In the genomic region with DNA sequence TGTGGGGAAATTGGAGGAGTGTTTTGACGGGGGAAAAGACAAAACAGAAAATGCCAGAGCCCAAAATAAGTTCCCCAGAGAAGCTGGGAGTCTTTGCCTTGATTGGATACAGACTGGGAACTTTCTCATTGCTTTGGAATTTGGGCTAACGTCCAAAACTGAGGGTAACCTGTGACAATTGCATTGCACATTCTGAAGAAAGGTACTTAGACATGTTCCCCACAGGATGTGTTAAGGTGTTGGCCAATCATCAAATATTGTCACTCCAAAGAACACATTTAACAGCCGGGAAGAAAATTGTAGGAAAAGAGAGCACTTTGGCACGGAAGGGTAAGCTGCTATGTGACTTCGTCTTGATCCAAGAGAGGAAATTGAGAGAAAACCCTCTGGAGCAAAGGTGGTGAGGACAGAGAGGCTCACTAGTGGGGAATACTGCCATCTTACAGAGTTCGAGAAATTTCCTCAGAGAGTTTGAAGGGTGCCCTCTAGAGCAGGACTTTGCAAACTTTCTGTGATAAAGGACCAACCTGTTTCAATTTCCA, we compare ENCODE assay signal across 9 cellular contexts.
DNase-seq lines count a peak whose midpoint lies in the region; ATAC-seq and TF ChIP-seq lines count a peak whose summit lies in the region.
"Had no signal": no experiment of that assay in that cellular context is flagged by ENCODE, and none has a peak within 500 bp of the region (broad histone marks: within the 10 kb centered on the region; RNA-seq: fewer than 3 reads in every experiment).

No MANE protein-coding gene starts in this region.

- no peak overlapping the region for H3K4me3 ChIP-seq in SK-N-SH (ENCODE audit: low read depth in 2 of 2, low read length in 1 of 2)
- no peak overlapping the region for H3K4me3 ChIP-seq in gastroesophageal sphincter

- H3K9ac ChIP-seq in SK-N-SH, result no peak overlapping the region

- H3K4me1 ChIP-seq in SK-N-SH (ENCODE audit: control insufficient read depth in 1 of 2, insufficient read depth in 2 of 2, low read depth in 1 of 2, low read length in 1 of 2) (peaks cover 2 to 4% of the 10 kb centered on the region in 2 experiments; a peak in 2 of 4 replicates), gastroesophageal sphincter (peaks cover 0 to 33% (median 13%) of the 10 kb centered on the region in 3 donors)

- H3K27ac ChIP-seq in SK-N-SH (ENCODE audit: low read depth in 2 of 2, low read length in 1 of 2) (peak overlapping the region in 1 of 2 experiments; percentile 60; a peak in 3 of 4 replicates), gastroesophageal sphincter (peak overlapping the region; percentile 23 to 60 (median 44))

- H3F3A ChIP-seq in SK-N-SH (replicated peaks; ENCODE audit: insufficient read depth), result no peaks in the 10 kb centered on the region

- TF ChIP-seq POLR2A in gastroesophageal sphincter (IDR thresholded peaks at IDR 0.05), result no peak

- no peak overlapping the region for H3K4me2 ChIP-seq in SK-N-SH

- TF ChIP-seq EP300 in SK-N-SH (IDR thresholded peaks at IDR 0.05; ENCODE audit: borderline replicate concordance in 1 of 2, low read depth in 1 of 2, low read length in 1 of 2) (no peak), gastroesophageal sphincter (IDR thresholded peaks at IDR 0.05) (no peak)

- ATAC-seq in gastroesophageal sphincter (peak; percentile 60), HG03520 (IDR thresholded peaks at IDR 0.05; ENCODE audit: unreplicated experiment) (no peak)

- H3K9me2 ChIP-seq in SK-N-SH, result no peaks in the 10 kb centered on the region

- H3K36me3 ChIP-seq in SK-N-SH (replicated peaks in 1 of 2; ENCODE audit: control insufficient read depth in 1 of 2, insufficient read depth in 2 of 2, low read length in 1 of 2), result no peaks in the 10 kb centered on the region
- H3K36me3 ChIP-seq in gastroesophageal sphincter, result no peaks in the 10 kb centered on the region

- CTCF ChIA-PET in SK-N-SH (lab: Yijun Ruan, JAX), result no interaction called here

- TF ChIP-seq CTCF in SK-N-SH (IDR thresholded peaks at IDR 0.05) (peak; percentile 28), gastroesophageal sphincter (IDR thresholded peaks at IDR 0.05) (peak in 2 of 4 experiments; percentile 16 to 30)

- TF ChIP-seq RAD21 in SK-N-SH (IDR thresholded peaks at IDR 0.05; ENCODE audit: low read length), result peak; percentile 48

- POLR2A ChIA-PET in SK-N-SH (lab: Yijun Ruan, JAX), result no interaction called here

- 55% methylated on average over 6 of the region's 6 CpGs for WGBS in SK-N-SH (ENCODE audit: low lambda C conversion rate)
- WGBS in gastroesophageal sphincter (ENCODE audit: low coverage in 1 of 2), 2 donors, result 45 to 47% methylated on average over 5 to 6 of the region's 6 CpGs

- DNase-seq in GM03348 (ENCODE audit: low spot score) (peak; percentile 51), SK-N-SH (no peak), pulmonary artery endothelial cell (ENCODE audit: low read depth, low spot score) (peak; percentile 47), NK-92 (lab: John Stamatoyannopoulos, UW; ENCODE audit: unreplicated experiment) (no peak)
- DNase-seq in stimulated activated CD4-positive, alpha-beta T cell treated with anti-CD3 and anti-CD28 coated beads, Interleukin-4, amount 100 ng/mL, for 24 hours, result no peak
- no peak for DNase-seq in activated T-cell treated with anti-CD3 and anti-CD28 coated beads, Interleukin-2, amount 50 U/mL, for 48 hours
- DNase-seq: NCI-H1436 treated with DMSO at 0.1 percent for 48 hours had no signal

- H3K27me3 ChIP-seq in SK-N-SH (ENCODE audit: insufficient read depth) (no peaks in the 10 kb centered on the region), gastroesophageal sphincter (no peaks in the 10 kb centered on the region)

- no peak overlapping the region for H2AFZ ChIP-seq in SK-N-SH (ENCODE audit: low read depth)

- H3K79me2 ChIP-seq in SK-N-SH (ENCODE audit: insufficient read depth), result no peaks in the 10 kb centered on the region

- H4K20me1 ChIP-seq in SK-N-SH (ENCODE audit: insufficient read depth), result no peaks in the 10 kb centered on the region

- H3K9me3 ChIP-seq in SK-N-SH (no peaks in the 10 kb centered on the region), gastroesophageal sphincter (no peaks in the 10 kb centered on the region)

TF ChIP-seq in SK-N-SH, 30 proteins besides CTCF, POLR2A, EP300 and RAD21 (continues in another document):
- peak; percentile 52; the same call in 1 of the 2 replicates for TF ChIP-seq MEF2A (IDR thresholded peaks at IDR 0.05; ENCODE audit: borderline replicate concordance, low read depth)
- TF ChIP-seq, protein P1, sequence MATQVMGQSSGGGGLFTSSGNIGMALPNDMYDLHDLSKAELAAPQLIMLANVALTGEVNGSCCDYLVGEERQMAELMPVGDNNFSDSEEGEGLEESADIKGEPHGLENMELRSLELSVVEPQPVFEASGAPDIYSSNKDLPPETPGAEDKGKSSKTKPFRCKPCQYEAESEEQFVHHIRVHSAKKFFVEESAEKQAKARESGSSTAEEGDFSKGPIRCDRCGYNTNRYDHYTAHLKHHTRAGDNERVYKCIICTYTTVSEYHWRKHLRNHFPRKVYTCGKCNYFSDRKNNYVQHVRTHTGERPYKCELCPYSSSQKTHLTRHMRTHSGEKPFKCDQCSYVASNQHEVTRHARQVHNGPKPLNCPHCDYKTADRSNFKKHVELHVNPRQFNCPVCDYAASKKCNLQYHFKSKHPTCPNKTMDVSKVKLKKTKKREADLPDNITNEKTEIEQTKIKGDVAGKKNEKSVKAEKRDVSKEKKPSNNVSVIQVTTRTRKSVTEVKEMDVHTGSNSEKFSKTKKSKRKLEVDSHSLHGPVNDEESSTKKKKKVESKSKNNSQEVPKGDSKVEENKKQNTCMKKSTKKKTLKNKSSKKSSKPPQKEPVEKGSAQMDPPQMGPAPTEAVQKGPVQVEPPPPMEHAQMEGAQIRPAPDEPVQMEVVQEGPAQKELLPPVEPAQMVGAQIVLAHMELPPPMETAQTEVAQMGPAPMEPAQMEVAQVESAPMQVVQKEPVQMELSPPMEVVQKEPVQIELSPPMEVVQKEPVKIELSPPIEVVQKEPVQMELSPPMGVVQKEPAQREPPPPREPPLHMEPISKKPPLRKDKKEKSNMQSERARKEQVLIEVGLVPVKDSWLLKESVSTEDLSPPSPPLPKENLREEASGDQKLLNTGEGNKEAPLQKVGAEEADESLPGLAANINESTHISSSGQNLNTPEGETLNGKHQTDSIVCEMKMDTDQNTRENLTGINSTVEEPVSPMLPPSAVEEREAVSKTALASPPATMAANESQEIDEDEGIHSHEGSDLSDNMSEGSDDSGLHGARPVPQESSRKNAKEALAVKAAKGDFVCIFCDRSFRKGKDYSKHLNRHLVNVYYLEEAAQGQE (IDR thresholded peaks at IDR 0.05; ENCODE audit: low read depth, low read length), result no peak
- no peak for TF ChIP-seq GATA2 (CRISPR knock-in tag; IDR thresholded peaks at IDR 0.05)
- TF ChIP-seq, protein P2, sequence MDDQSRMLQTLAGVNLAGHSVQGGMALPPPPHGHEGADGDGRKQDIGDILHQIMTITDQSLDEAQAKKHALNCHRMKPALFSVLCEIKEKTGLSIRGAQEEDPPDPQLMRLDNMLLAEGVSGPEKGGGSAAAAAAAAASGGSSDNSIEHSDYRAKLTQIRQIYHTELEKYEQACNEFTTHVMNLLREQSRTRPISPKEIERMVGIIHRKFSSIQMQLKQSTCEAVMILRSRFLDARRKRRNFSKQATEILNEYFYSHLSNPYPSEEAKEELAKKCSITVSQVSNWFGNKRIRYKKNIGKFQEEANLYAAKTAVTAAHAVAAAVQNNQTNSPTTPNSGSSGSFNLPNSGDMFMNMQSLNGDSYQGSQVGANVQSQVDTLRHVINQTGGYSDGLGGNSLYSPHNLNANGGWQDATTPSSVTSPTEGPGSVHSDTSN (IDR thresholded peaks at IDR 0.05), result peak; percentile 18; the same call in 1 of the 2 replicates
- TF ChIP-seq RXRA (IDR thresholded peaks at IDR 0.05; ENCODE audit: borderline replicate concordance, low read depth), result no peak
- no peak for TF ChIP-seq NRF1 (IDR thresholded peaks at IDR 0.05; ENCODE audit: low read depth, low read length)
- TF ChIP-seq, protein P3, sequence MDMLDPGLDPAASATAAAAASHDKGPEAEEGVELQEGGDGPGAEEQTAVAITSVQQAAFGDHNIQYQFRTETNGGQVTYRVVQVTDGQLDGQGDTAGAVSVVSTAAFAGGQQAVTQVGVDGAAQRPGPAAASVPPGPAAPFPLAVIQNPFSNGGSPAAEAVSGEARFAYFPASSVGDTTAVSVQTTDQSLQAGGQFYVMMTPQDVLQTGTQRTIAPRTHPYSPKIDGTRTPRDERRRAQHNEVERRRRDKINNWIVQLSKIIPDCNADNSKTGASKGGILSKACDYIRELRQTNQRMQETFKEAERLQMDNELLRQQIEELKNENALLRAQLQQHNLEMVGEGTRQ (IDR thresholded peaks at IDR 0.05; ENCODE audit: borderline replicate concordance, low read depth, low read length), result no peak
- no peak for TF ChIP-seq RFX5 (IDR thresholded peaks at IDR 0.05; ENCODE audit: low read length)
- TF ChIP-seq CHD2 (IDR thresholded peaks at IDR 0.05; ENCODE audit: low read length, partially characterized antibody), result no peak
- TF ChIP-seq FOSL2 (IDR thresholded peaks at IDR 0.05; ENCODE audit: borderline replicate concordance, low read depth), result peak; percentile 31; the same call in 1 of the 2 replicates
- TF ChIP-seq FOXJ3 (CRISPR knock-in tag; IDR thresholded peaks at IDR 0.05), result no peak
- no peak for TF ChIP-seq GABPA (IDR thresholded peaks at IDR 0.05; ENCODE audit: low read depth)
- TF ChIP-seq FOXM1 (IDR thresholded peaks at IDR 0.05; ENCODE audit: low read depth), result no peak
- TF ChIP-seq NFIC (IDR thresholded peaks at IDR 0.05; ENCODE audit: borderline replicate concordance), result peak; percentile 72
- TF ChIP-seq, protein P4, sequence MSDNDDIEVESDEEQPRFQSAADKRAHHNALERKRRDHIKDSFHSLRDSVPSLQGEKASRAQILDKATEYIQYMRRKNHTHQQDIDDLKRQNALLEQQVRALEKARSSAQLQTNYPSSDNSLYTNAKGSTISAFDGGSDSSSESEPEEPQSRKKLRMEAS (IDR thresholded peaks at IDR 0.05; ENCODE audit: low read depth), result no peak
- TF ChIP-seq MXI1 (IDR thresholded peaks at IDR 0.05; ENCODE audit: low read depth, low read length), result no peak
- TF ChIP-seq, protein P5, sequence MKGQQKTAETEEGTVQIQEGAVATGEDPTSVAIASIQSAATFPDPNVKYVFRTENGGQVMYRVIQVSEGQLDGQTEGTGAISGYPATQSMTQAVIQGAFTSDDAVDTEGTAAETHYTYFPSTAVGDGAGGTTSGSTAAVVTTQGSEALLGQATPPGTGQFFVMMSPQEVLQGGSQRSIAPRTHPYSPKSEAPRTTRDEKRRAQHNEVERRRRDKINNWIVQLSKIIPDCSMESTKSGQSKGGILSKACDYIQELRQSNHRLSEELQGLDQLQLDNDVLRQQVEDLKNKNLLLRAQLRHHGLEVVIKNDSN (IDR thresholded peaks at IDR 0.05; ENCODE audit: borderline replicate concordance, low read depth), result no peak
- TF ChIP-seq TEAD4 (IDR thresholded peaks at IDR 0.05; ENCODE audit: borderline replicate concordance, insufficient read depth), result no peak
- no peak for TF ChIP-seq RCOR1 (IDR thresholded peaks at IDR 0.05; ENCODE audit: low read length)
- TF ChIP-seq YY1 (IDR thresholded peaks at IDR 0.05; ENCODE audit: low read depth), result no peak
- no peak for TF ChIP-seq SIN3A (IDR thresholded peaks at IDR 0.05; ENCODE audit: borderline replicate concordance, low read depth, low read length)

Comparison
In these comparisons a context has a peak if more than half of its experiments do, and no peak if none do; other contexts are left out.
1. DNase-seq: peak in GM03348 (single experiment) and pulmonary artery endothelial cell (single experiment); none in SK-N-SH (single experiment), NK-92 (single experiment), stimulated activated CD4-positive, alpha-beta T cell treated with anti-CD3 and anti-CD28 coated beads, Interleukin-4, amount 100 ng/mL, for 24 hours (single experiment) and activated T-cell treated with anti-CD3 and anti-CD28 coated beads, Interleukin-2, amount 50 U/mL, for 48 hours (0 of 2).